ENCODE assay signal across 12 cellular contexts in genomic region chr14:52906141-52906601, GRCh38. TPM values are rescaled to one million over a fixed set of nuclear protein-coding genes. Genes with fewer than 3 reads are reported as not detected.
DNase-seq lines count a peak whose midpoint lies in the region; ATAC-seq, FAIRE-seq and TF ChIP-seq lines count a peak whose summit lies in the region.
"Had no signal": no experiment of that assay in that cellular context is flagged by ENCODE, and none has a peak within 500 bp of the region (broad histone marks: within the 10 kb centered on the region; RNA-seq: fewer than 3 reads in every experiment).

No MANE protein-coding gene starts in this region.

- H3K9me2 ChIP-seq in GM23338 (ENCODE audit: insufficient read depth) (no peaks in the 10 kb centered on the region), hepatocyte (replicated peaks; ENCODE audit: insufficient read depth) (no peaks in the 10 kb centered on the region)

- peaks cover 26% of the 10 kb centered on the region for H3K4me1 Mint-ChIP-seq in GM23338

- WGBS in stomach, 5 donors, result 64 to 91% (median 85%) methylated on average over 3 of the region's 3 CpGs
- WGBS in pancreas, 2 donors, result 80 to 87% methylated on average over 3 of the region's 3 CpGs
- WGBS in hepatocyte (ENCODE audit: low lambda C conversion rate, missing lambda C conversion rate), result 69% methylated on average over 3 of the region's 3 CpGs

- H3K4me3 ChIP-seq in GM23338 (no peak overlapping the region), ascending aorta (no peak overlapping the region), cardiac muscle cell (no peak overlapping the region), stomach (no peak overlapping the region), pancreas (no peak overlapping the region), hepatocyte (no peak overlapping the region)

- H3K36me3 Mint-ChIP-seq in GM23338 (ENCODE audit: low read depth), result peaks cover 13% of the 10 kb centered on the region

- H3K36me3 ChIP-seq in GM23338 (ENCODE audit: insufficient read depth), result no peaks in the 10 kb centered on the region
- H3K36me3 ChIP-seq in ascending aorta, result peaks cover 6 to 21% of the 10 kb centered on the region in 2 donors
- peaks cover 7% of the 10 kb centered on the region for H3K36me3 ChIP-seq in cardiac muscle cell
- peaks cover 5 to 18% (median 8%) of the 10 kb centered on the region in 4 donors for H3K36me3 ChIP-seq in stomach
- no peaks in the 10 kb centered on the region for H3K36me3 ChIP-seq in pancreas
- H3K36me3 ChIP-seq in hepatocyte (replicated peaks; ENCODE audit: insufficient read depth, low read depth), result no peaks in the 10 kb centered on the region

- DNase-seq in GM23338 (ENCODE audit: low spot score), result no peak
- no peak for DNase-seq in ascending aorta (ENCODE audit: low spot score in 2 of 2)
- peak in 1 of 2 donors; percentile 72 for DNase-seq in cardiac muscle cell (ENCODE audit: low read depth in 1 of 2, low spot score in 1 of 2)
- DNase-seq in stomach, result no peak
- no peak for DNase-seq in pancreas
- no peak for DNase-seq in hepatocyte (ENCODE audit: low spot score)
- DNase-seq in activated CD4-positive, alpha-beta T cell treated with anti-CD3 and anti-CD28 coated beads for 48 hours, result no peak
- DNase-seq: activated CD8-positive, alpha-beta memory T cell treated with anti-CD3 and anti-CD28 coated beads, Interleukin-2, amount 50 U/mL, for 4 hours; GDM1; SIG-M5; stimulated activated CD4-positive, alpha-beta T cell treated with anti-CD3 and anti-CD28 coated beads, Interleukin-1b, Interleukin-23, amount 100 ng/mL, for 48 hours had no signal

- H3K27ac Mint-ChIP-seq in GM23338, result no peak overlapping the region; the same call in 1 of the 2 replicates

- H3K27me3 Mint-ChIP-seq in GM23338 (ENCODE audit: insufficient read depth, low read depth, poor library complexity), result no peaks in the 10 kb centered on the region

- no peak for FAIRE-seq in pancreas (lab: Jason Lieb, UNC)

- H3K4me3 Mint-ChIP-seq in GM23338, result no peak overlapping the region

- H3F3A ChIP-seq in GM23338 (replicated peaks; ENCODE audit: low read depth), result peaks cover 4% of the 10 kb centered on the region; the same call in 1 of the 2 replicates

- peaks cover 7% of the 10 kb centered on the region for H3K4me1 ChIP-seq in GM23338 (ENCODE audit: insufficient read depth)
- H3K4me1 ChIP-seq in ascending aorta, result peaks cover 0 to 45% of the 10 kb centered on the region in 2 donors
- peaks cover 5% of the 10 kb centered on the region for H3K4me1 ChIP-seq in cardiac muscle cell (ENCODE audit: low read depth)
- peaks cover 0 to 74% (median 33%) of the 10 kb centered on the region in 4 donors for H3K4me1 ChIP-seq in stomach
- H3K4me1 ChIP-seq in pancreas, result no peaks in the 10 kb centered on the region
- no peaks in the 10 kb centered on the region for H3K4me1 ChIP-seq in hepatocyte (ENCODE audit: insufficient read depth)

- H3K79me2 ChIP-seq in GM23338 (replicated peaks; ENCODE audit: insufficient read depth) (peaks cover 72% of the 10 kb centered on the region), hepatocyte (peaks cover 76% of the 10 kb centered on the region)

- intact Hi-C loops in ascending aorta (cut with DNase I) (no loop called here), stomach (cut with DNase I; ENCODE audit: low total_unique reads) (no loop called here), pancreas (cut with DNase I) (no loop called here)

- ATAC-seq in GM23338, result no peak
- no peak for ATAC-seq in HG03354 (IDR thresholded peaks at IDR 0.05; ENCODE audit: poor library complexity, severe bottlenecking, unreplicated experiment)
- no peak for ATAC-seq in pancreas

- H3K27ac ChIP-seq in GM23338 (ENCODE audit: low read depth) (peak overlapping the region; percentile 34; the same call in 1 of the 2 replicates), ascending aorta (peak overlapping the region; percentile 83 to 86), cardiac muscle cell (peak overlapping the region; percentile 43), stomach (peak overlapping the region in 4 of 5 donors; percentile 34 to 64 (median 55)), pancreas (no peak overlapping the region), hepatocyte (no peak overlapping the region)

- peaks cover 8% of the 10 kb centered on the region; the same call in 1 of the 2 replicates for H4K20me1 ChIP-seq in GM23338 (replicated peaks; ENCODE audit: insufficient read depth)
- peaks cover 15% of the 10 kb centered on the region for H4K20me1 ChIP-seq in hepatocyte (ENCODE audit: insufficient read depth, poor library complexity, severe bottlenecking)

- H3K4me2 ChIP-seq in GM23338 (no peak overlapping the region), hepatocyte (no peak overlapping the region)

- no peaks in the 10 kb centered on the region for H3K9me3 Mint-ChIP-seq in GM23338

- no peak overlapping the region for H2AFZ ChIP-seq in GM23338
- H2AFZ ChIP-seq in hepatocyte, result no peak overlapping the region

- TF ChIP-seq POLR2A in stomach (IDR thresholded peaks at IDR 0.05), result no peak

- H3K9me3 ChIP-seq in ascending aorta (no peaks in the 10 kb centered on the region), cardiac muscle cell (ENCODE audit: low read depth) (no peaks in the 10 kb centered on the region), stomach (no peaks in the 10 kb centered on the region), pancreas (no peaks in the 10 kb centered on the region), hepatocyte (ENCODE audit: low read depth) (no peaks in the 10 kb centered on the region)

- TF ChIP-seq EP300 in stomach (IDR thresholded peaks at IDR 0.05), result no peak

- H3K27me3 ChIP-seq in GM23338 (ENCODE audit: insufficient read depth) (no peaks in the 10 kb centered on the region), ascending aorta (no peaks in the 10 kb centered on the region), cardiac muscle cell (no peaks in the 10 kb centered on the region), stomach (no peaks in the 10 kb centered on the region), pancreas (no peaks in the 10 kb centered on the region), hepatocyte (no peaks in the 10 kb centered on the region)

- TF ChIP-seq CTCF in GM23338 (conservative IDR thresholded peaks at IDR 0.05; ENCODE audit: low read depth in 2 of 2), result no peak
- no peak for TF ChIP-seq CTCF in ascending aorta (IDR thresholded peaks at IDR 0.05)
- TF ChIP-seq CTCF in cardiac muscle cell (IDR thresholded peaks at IDR 0.05; ENCODE audit: low read depth, low read length), result no peak
- no peak for TF ChIP-seq CTCF in stomach (IDR thresholded peaks at IDR 0.05)
- TF ChIP-seq CTCF in pancreas (IDR thresholded peaks at IDR 0.05), result no peak
- no peak for TF ChIP-seq CTCF in hepatocyte (IDR thresholded peaks at IDR 0.05; ENCODE audit: poor library complexity)

TF ChIP-seq in GM23338, 12 proteins besides CTCF, POLR2A, EP300 and RAD21:
- TF ChIP-seq EZH2phosphoT487 (IDR thresholded peaks at IDR 0.05; ENCODE audit: unreplicated experiment), result no peak
- no peak for TF ChIP-seq ETS1 (IDR thresholded peaks at IDR 0.05)
- TF ChIP-seq EZH2 (IDR thresholded peaks at IDR 0.05; ENCODE audit: low read depth, unreplicated experiment), result no peak
- no peak for TF ChIP-seq REST (IDR thresholded peaks at IDR 0.05; ENCODE audit: unreplicated experiment)
- TF ChIP-seq ZNF114 (CRISPR knock-in tag; IDR thresholded peaks at IDR 0.05), result no peak
- no peak for TF ChIP-seq POLR2AphosphoS5 (IDR thresholded peaks at IDR 0.05; ENCODE audit: low read depth)
- no peak for TF ChIP-seq ZNF331 (CRISPR knock-in tag; IDR thresholded peaks at IDR 0.05; ENCODE audit: low read depth)
- no peak for TF ChIP-seq JUNB (IDR thresholded peaks at IDR 0.05; ENCODE audit: unreplicated experiment)

RNA-seq across cellular contexts. Expression of gene FERMT2, which starts 44.7 kb away (rescaled TPM):
- 102 and 108 TPM in 2 replicates for total RNA-seq in GM23338 (2014; rRNA removed; shearing (Covaris generic))
- polyA plus RNA-seq in GM23338 (2016; fragmentation: Nextera tagmentation; extraction: Ambion mirVana) (148 and 152 TPM in 2 replicates), cardiac muscle cell (68.8 and 75.2 TPM in 2 replicates), stomach (10 to 100 TPM; 25.9 to 41.9 (median 28.3) TPM), pancreas (10 to 100 TPM; 10.4 to 19.4 TPM), hepatocyte (38.6 and 45.9 TPM in 2 replicates)
- total RNA-seq in ascending aorta (101 TPM), cardiac muscle cell (79.8 and 114 TPM in 2 replicates), stomach (100 to 1,000 TPM in 2 of 5 donors, 10 to 100 TPM in 3; 44.3 to 213 (median 90.9) TPM), pancreas (10 to 100 TPM; 14.4 to 27.9 (median 16.6) TPM), hepatocyte (82.1 and 95.4 TPM in 2 replicates)

Comparison
In these comparisons a context has a peak if more than half of its experiments do, and no peak if none do; other contexts are left out.
1. H3K27ac ChIP-seq: peak in GM23338 (single experiment), ascending aorta (2 of 2), cardiac muscle cell (single experiment) and stomach (4 of 5); none in pancreas (0 of 4) and hepatocyte (single experiment).